Comparison of ENCODE assay signal across 8 cellular contexts in the genomic region with DNA sequence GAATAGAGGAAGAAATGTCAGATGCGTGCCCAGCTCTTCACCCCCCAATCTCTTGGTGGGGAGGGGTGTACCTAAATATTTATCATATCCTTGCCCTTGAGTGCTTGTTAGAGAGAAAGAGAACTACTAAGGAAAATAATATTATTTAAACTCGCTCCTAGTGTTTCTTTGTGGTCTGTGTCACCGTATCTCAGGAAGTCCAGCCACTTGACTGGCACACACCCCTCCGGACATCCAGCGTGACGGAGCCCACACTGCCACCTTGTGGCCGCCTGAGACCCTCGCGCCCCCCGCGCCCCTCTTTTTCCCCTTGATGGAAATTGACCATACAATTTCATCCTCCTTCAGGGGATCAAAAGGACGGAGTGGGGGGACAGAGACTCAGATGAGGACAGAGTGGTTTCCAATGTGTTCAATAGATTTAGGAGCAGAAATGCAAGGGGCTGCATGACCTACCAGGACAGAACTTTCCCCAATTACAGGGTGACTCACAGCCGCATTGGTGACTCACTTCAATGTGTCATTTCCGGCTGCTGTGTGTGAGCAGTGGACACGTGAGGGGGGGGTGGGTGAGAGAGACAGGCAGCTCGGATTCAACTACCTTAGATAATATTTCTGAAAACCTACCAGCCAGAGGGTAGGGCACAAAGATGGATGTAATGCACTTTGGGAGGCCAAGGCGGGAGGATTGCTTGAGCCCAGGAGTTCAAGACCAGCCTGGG. TPM values are rescaled to one million over a fixed set of nuclear protein-coding genes. Genes with fewer than 3 reads are reported as not detected.
A peak's percentile ranks its signal among the peaks of the same experiment; 100 is the strongest.
DNase-seq lines count a peak whose midpoint lies in the region; ATAC-seq and FAIRE-seq lines count a peak whose summit lies in the region.

No MANE protein-coding gene starts in this region.

- ATAC-seq in GM21723 (IDR thresholded peaks at IDR 0.05; ENCODE audit: unreplicated experiment), result peak; percentile 71

- peak overlapping the region; percentile 53 for H3K4me3 Mint-ChIP-seq in T-helper 1 cell treated with Interleukin-12 subunit alpha and Interleukin-12 subunit beta and Interleukin-4 antibody, amounts not matched to agents 30 μg/mL and 1 μg/mL, for 36 hours

- no peaks in the 10 kb centered on the region for H3K36me3 Mint-ChIP-seq in T-helper 1 cell treated with Interleukin-12 subunit alpha and Interleukin-12 subunit beta and Interleukin-4 antibody, amounts not matched to agents 30 μg/mL and 1 μg/mL, for 36 hours (ENCODE audit: low read depth)

- FAIRE-seq in GM19239 (lab: Jason Lieb, UNC), result no peak

- H3K27me3 Mint-ChIP-seq in T-helper 1 cell treated with Interleukin-12 subunit alpha and Interleukin-12 subunit beta and Interleukin-4 antibody, amounts not matched to agents 30 μg/mL and 1 μg/mL, for 36 hours (ENCODE audit: low read depth), result peaks cover 48% of the 10 kb centered on the region

- peaks cover 22% of the 10 kb centered on the region for H3K4me1 Mint-ChIP-seq in T-helper 1 cell treated with Interleukin-12 subunit alpha and Interleukin-12 subunit beta and Interleukin-4 antibody, amounts not matched to agents 30 μg/mL and 1 μg/mL, for 36 hours (ENCODE audit: low read depth)

- H3K9me3 Mint-ChIP-seq in T-helper 1 cell treated with Interleukin-12 subunit alpha and Interleukin-12 subunit beta and Interleukin-4 antibody, amounts not matched to agents 30 μg/mL and 1 μg/mL, for 36 hours, result no peaks in the 10 kb centered on the region

- peak overlapping the region; percentile 59 for H3K27ac Mint-ChIP-seq in T-helper 1 cell treated with Interleukin-12 subunit alpha and Interleukin-12 subunit beta and Interleukin-4 antibody, amounts not matched to agents 30 μg/mL and 1 μg/mL, for 36 hours

- DNase-seq in COLO829 (ENCODE audit: low spot score) (peak; percentile 94), M059J (ENCODE audit: low read depth) (peak; percentile 98), amniotic stem cell (lab: John Stamatoyannopoulos, UW) (peak; percentile 89), hypothalamus (lab: John Stamatoyannopoulos, UW) (peak in 32 of 51 donors; percentile 3 to 68 (median 32)), smooth muscle cell of the brain vasculature (ENCODE audit: low read depth, low spot score) (peak; percentile 91), GM19239 (ENCODE audit: insufficient read length, low spot score) (no peak)

RNA-seq across cellular contexts. Expression of a gene that starts 11.4 kb away (rescaled TPM):
- 102 and 119 TPM in 2 replicates for total RNA-seq in M059J (2014; rRNA removed; shearing (Covaris generic))

RNA-seq across cellular contexts. Expression of a gene that starts 16.0 kb away (rescaled TPM):
- total RNA-seq in M059J (2014; rRNA removed; shearing (Covaris generic)), result 97.2 and 106 TPM in 2 replicates

RNA-seq across cellular contexts. Expression of a gene that starts 27.1 kb away (rescaled TPM):
- 0.20 TPM in 1 of 2 replicates, not detected in the other for total RNA-seq in M059J (2014; rRNA removed; shearing (Covaris generic))

RNA-seq across cellular contexts. Expression of a gene that starts 41.8 kb away (rescaled TPM):
- total RNA-seq in M059J (2014; rRNA removed; shearing (Covaris generic)), result 0.12 TPM in 1 of 2 replicates, not detected in the other

RNA-seq across cellular contexts. Expression of a gene that starts 53.0 kb away (rescaled TPM):
- total RNA-seq in M059J (2014; rRNA removed; shearing (Covaris generic)), result 4.2 and 11.9 TPM in 2 replicates
